ENCODE assay signal across 24 cellular contexts in genomic region chr14:70048313-70048654, GRCh38.
"Had no signal": no experiment of that assay in that cellular context is flagged by ENCODE, and none has a peak within 500 bp of the region (broad histone marks: within the 10 kb centered on the region; RNA-seq: fewer than 3 reads in every experiment).

No MANE protein-coding gene starts in this region.

- H3K4me1 ChIP-seq: left ventricle myocardium inferior, psoas muscle, right atrium auricular region, testis, thyroid gland, upper lobe of right lung had no signal

- ATAC-seq: naive thymus-derived CD4-positive, alpha-beta T cell; natural killer cell treated with Interleukin-12 subunit alpha and Interleukin-12 subunit beta and Interleukin-15 and Interleukin-18, amount 100 ng/mL, for 72 hours; psoas muscle; sciatic nerve; stimulated activated naive B cell treated with anti-CD40 and anti-IgM and Interleukin-4, amounts not matched to agents 10 μg/mL and 1 μg/mL and 100 μg/mL, for 72 hours; stimulated activated naive CD8-positive, alpha-beta T cell treated with anti-CD3 and anti-CD28 coated beads, Interleukin-15, Interleukin-2, amounts not matched to agents 100 U/mL and 50 U/mL, for 24 hours; upper lobe of right lung had no signal

- H3K9me3 ChIP-seq: left ventricle myocardium inferior, pancreas, psoas muscle, right atrium auricular region, stomach, testis, thyroid gland, transverse colon, upper lobe of right lung had no signal

- H3K4me2 ChIP-seq: hepatocyte had no signal

- DNase-seq: islet precursor cell; left ventricle myocardium inferior; mesendoderm; naive thymus-derived CD4-positive, alpha-beta T cell; pancreas; posterior cingulate gyrus; psoas muscle; stimulated activated CD4-positive, alpha-beta T cell treated with anti-CD3 and anti-CD28 coated beads, Interleukin-12 subunit alpha, Interleukin-12 subunit beta, amount 100 ng/mL, for 4 hours; stimulated activated CD4-positive, alpha-beta T cell treated with anti-CD3 and anti-CD28 coated beads, Interleukin-15, amount 100 ng/mL, for 24 hours; stimulated activated CD4-positive, alpha-beta T cell treated with anti-CD3 and anti-CD28 coated beads, Interleukin-2, amount 100 ng/mL, for 24 hours; stimulated activated CD4-positive, alpha-beta T cell treated with anti-CD3 and anti-CD28 coated beads, Interleukin-4, amount 100 ng/mL, for 1 hour; stimulated activated naive B cell treated with anti-CD40 and anti-IgM and Interleukin-4, amounts not matched to agents 10 μg/mL and 1 μg/mL and 100 μg/mL, for 72 hours; stimulated activated naive CD8-positive, alpha-beta T cell treated with anti-CD3 and anti-CD28 coated beads, Interleukin-15, Interleukin-2, amounts not matched to agents 100 U/mL and 50 U/mL, for 24 hours; stomach; testis; thyroid gland; transverse colon; upper lobe of right lung had no signal

- H3K36me3 ChIP-seq: left ventricle myocardium inferior, pancreas, right atrium auricular region, stomach, thyroid gland, transverse colon, upper lobe of right lung had no signal

- H3K27ac ChIP-seq: left ventricle myocardium inferior, pancreas, psoas muscle, right atrium auricular region, skin epidermis, stomach, testis, thyroid gland, transverse colon, upper lobe of right lung had no signal

- H3K79me2 ChIP-seq: hepatocyte had no signal

- H2AFZ ChIP-seq: hepatocyte had no signal

- H3K27me3 ChIP-seq: hepatocyte, pancreas, right atrium auricular region, testis, thyroid gland, transverse colon had no signal

- H3K4me3 ChIP-seq: hepatocyte, left ventricle myocardium inferior, lung, pancreas, psoas muscle, right atrium auricular region, skin epidermis, stomach, testis, thyroid gland, transverse colon, upper lobe of right lung had no signal
